In genomic region chr12:55817352-55818139, GRCh38 we compare ENCODE assay signal across 8 cellular contexts. TPM values are rescaled to one million over a fixed set of nuclear protein-coding genes. Genes with fewer than 3 reads are reported as not detected.
DNase-seq lines count a peak whose midpoint lies in the region; ATAC-seq and TF ChIP-seq lines count a peak whose summit lies in the region.

Gene ORMDL2, plus strand, starts transcription at chr12:55818041. Its CDS starts 959 bp downstream, at chr12:55819000.
Gene SARNP, minus strand, starts transcription at chr12:55817724. Its CDS starts 23 bp downstream, at chr12:55817701.

- DNase-seq in NCI-H1417 (lab: John Stamatoyannopoulos, UW) (peak; percentile 100), Right ventricle myocardium inferior (ENCODE audit: missing footprints) (peak; percentile 97), ovary (peak; percentile 94 to 98 (median 95)), thyroid gland (peak; percentile 99)
- DNase-seq in activated naive CD8-positive, alpha-beta T cell treated with anti-CD3 and anti-CD28 coated beads, Interleukin-2, amount 50 U/mL, for 16 hours (ENCODE audit: low read depth, low spot score), result peak; percentile 87

- peak within 1 kb of the TSS; percentile 86 for H3K4me3 ChIP-seq in GM12875 (ENCODE audit: low read depth, low read length)
- H3K4me3 ChIP-seq in SU-DHL-6 (ENCODE audit: insufficient read depth, low read length, poor library complexity, severe bottlenecking), result peak within 1 kb of the TSS; percentile 91
- peak within 1 kb of the TSS; percentile 86 for H3K4me3 ChIP-seq in ovary
- peak within 1 kb of the TSS; percentile 49 to 74 (median 56) for H3K4me3 ChIP-seq in thyroid gland (replicated peaks in 1 of 3)

- H3K79me2 ChIP-seq in SU-DHL-6 (ENCODE audit: insufficient read depth, low read length), result peaks cover 65% of the 10 kb centered on the region

- WGBS in ovary, 3 donors, result 1% methylated on average over 38 of the region's 38 CpGs
- WGBS in thyroid gland, 2 donors, result 0 to 1% methylated on average over 38 of the region's 38 CpGs

- TF ChIP-seq POLR2A in ovary (IDR thresholded peaks at IDR 0.05) (peak; percentile 77), thyroid gland (IDR thresholded peaks at IDR 0.05) (peak in 1 of 2 donors; percentile 82)

- intact Hi-C loops in Right ventricle myocardium inferior (cut with DNase I), result no loop called here
- intact Hi-C loops in ovary (cut with DNase I), result loop anchor here in 2 of 4 donors (5.0 to 10.0 kb wide), 2 partner anchors 63 to 70 kb away; no protein-coding TSS in a partner anchor
- intact Hi-C loops in thyroid gland (cut with DNase I), result no loop called here

- H3K27ac ChIP-seq in SU-DHL-6 (ENCODE audit: low read depth, low read length), result peak within 1 kb of the TSS; percentile 70
- H3K27ac ChIP-seq in ovary, result peak within 1 kb of the TSS; percentile 42 to 68
- H3K27ac ChIP-seq in thyroid gland, result peak within 1 kb of the TSS; percentile 63 to 81 (median 68)

- no peak for TF ChIP-seq EP300 in ovary (IDR thresholded peaks at IDR 0.05)

- no peaks in the 10 kb centered on the region for H3K9me3 ChIP-seq in SU-DHL-6 (ENCODE audit: insufficient read depth, low read length)
- no peaks in the 10 kb centered on the region for H3K9me3 ChIP-seq in ovary
- no peaks in the 10 kb centered on the region for H3K9me3 ChIP-seq in thyroid gland

- peaks cover 18% of the 10 kb centered on the region for H3F3A ChIP-seq in SU-DHL-6 (ENCODE audit: insufficient read depth)

- TF ChIP-seq CTCF in GM12875 (IDR thresholded peaks at IDR 0.05; ENCODE audit: borderline replicate concordance, insufficient read depth, low read depth, low read length) (no peak), SU-DHL-6 (IDR thresholded peaks at IDR 0.05; ENCODE audit: insufficient read depth, low read length, poor library complexity, severe bottlenecking) (no peak), ovary (IDR thresholded peaks at IDR 0.05) (no peak), thyroid gland (IDR thresholded peaks at IDR 0.05) (no peak)

- H3K9me2 ChIP-seq in SU-DHL-6 (replicated peaks; ENCODE audit: insufficient read depth, low read length), result no peaks in the 10 kb centered on the region

- H4K20me1 ChIP-seq in SU-DHL-6 (ENCODE audit: low read depth, low read length), result peaks cover 4% of the 10 kb centered on the region; the same call in 1 of the 2 replicates

- H3K27me3 ChIP-seq in SU-DHL-6 (ENCODE audit: low read length) (no peaks in the 10 kb centered on the region), ovary (no peaks in the 10 kb centered on the region), thyroid gland (no peaks in the 10 kb centered on the region)

- H3K4me1 ChIP-seq in ovary (ENCODE audit: insufficient read depth) (peaks cover 3% of the 10 kb centered on the region), thyroid gland (peaks cover 13 to 23% of the 10 kb centered on the region in 2 donors)

- peak within 1 kb of the TSS; percentile 65 for H2AFZ ChIP-seq in SU-DHL-6 (ENCODE audit: low read depth, low read length, severe bottlenecking)

- H3K4me2 ChIP-seq in SU-DHL-6 (ENCODE audit: low read depth, low read length, poor library complexity, severe bottlenecking), result peak within 1 kb of the TSS; percentile 95

- ATAC-seq in HG02763 (IDR thresholded peaks at IDR 0.05; ENCODE audit: unreplicated experiment) (peak; percentile 98), Right ventricle myocardium inferior (peak; percentile 99)

- H3K36me3 ChIP-seq in SU-DHL-6 (ENCODE audit: low read length) (peaks cover 12% of the 10 kb centered on the region; the same call in 1 of the 2 replicates), ovary (no peaks in the 10 kb centered on the region), thyroid gland (peaks cover 26 to 32% of the 10 kb centered on the region in 2 donors)

- H3K9ac ChIP-seq in SU-DHL-6 (ENCODE audit: low read length), result peak within 1 kb of the TSS; percentile 83

RNA-seq across cellular contexts. Expression of gene ORMDL2, which starts in this region (rescaled TPM):
- total RNA-seq in Right ventricle myocardium inferior (17.3 TPM), ovary (10 to 100 TPM in 6 of 7 donors, 1 to 10 TPM in 1; 8.6 to 38.9 (median 20.8) TPM), thyroid gland (10 to 100 TPM; 17.7 to 39.2 (median 23.4) TPM)
- 10 to 100 TPM; 15.7 to 35.5 TPM for polyA plus RNA-seq in ovary

RNA-seq across cellular contexts. Expression of gene SARNP, which starts in this region (rescaled TPM):
- total RNA-seq in Right ventricle myocardium inferior, result 50.2 TPM
- total RNA-seq in ovary, result 10 to 100 TPM; 48.0 to 60.8 (median 58.6) TPM
- 10 to 100 TPM; 71.6 to 89.3 TPM for polyA plus RNA-seq in ovary
- total RNA-seq in thyroid gland, result 10 to 100 TPM; 33.6 to 61.0 (median 52.3) TPM

Comparison
In these comparisons a context has a peak if more than half of its experiments do, and no peak if none do; other contexts are left out.
1. Peak in every context shown above with its lines: DNase-seq, ATAC-seq, H3K4me3 ChIP-seq and H3K27ac ChIP-seq.